Comparison of ENCODE assay signal across 1 cellular context in genomic region chr6:156102129-156102528, GRCh38.
TF ChIP-seq lines count a peak whose summit lies in the region.

No MANE protein-coding gene starts in this region.

TF ChIP-seq in GM12878, 131 proteins besides CTCF, POLR2A, EP300 and RAD21 (continued from another document):
- TF ChIP-seq NR2F1 (conservative IDR thresholded peaks at IDR 0.05) (no peak), ETV6 (conservative IDR thresholded peaks at IDR 0.05 in 1 of 2, IDR thresholded peaks at IDR 0.05 in 1 of 2; ENCODE audit: borderline replicate concordance in 1 of 2, low read depth in 1 of 2) (no peak), FOXM1 (IDR thresholded peaks at IDR 0.05; ENCODE audit: low read depth, low read length) (no peak), CHD1 (IDR thresholded peaks at IDR 0.05; ENCODE audit: low read depth, low read length) (no peak), ATF2 (IDR thresholded peaks at IDR 0.05; ENCODE audit: low read length) (no peak), SMAD5 (IDR thresholded peaks at IDR 0.05; ENCODE audit: low read depth) (no peak), BACH1 (IDR thresholded peaks at IDR 0.05; ENCODE audit: borderline replicate concordance) (no peak)
- TF ChIP-seq, protein P1, sequence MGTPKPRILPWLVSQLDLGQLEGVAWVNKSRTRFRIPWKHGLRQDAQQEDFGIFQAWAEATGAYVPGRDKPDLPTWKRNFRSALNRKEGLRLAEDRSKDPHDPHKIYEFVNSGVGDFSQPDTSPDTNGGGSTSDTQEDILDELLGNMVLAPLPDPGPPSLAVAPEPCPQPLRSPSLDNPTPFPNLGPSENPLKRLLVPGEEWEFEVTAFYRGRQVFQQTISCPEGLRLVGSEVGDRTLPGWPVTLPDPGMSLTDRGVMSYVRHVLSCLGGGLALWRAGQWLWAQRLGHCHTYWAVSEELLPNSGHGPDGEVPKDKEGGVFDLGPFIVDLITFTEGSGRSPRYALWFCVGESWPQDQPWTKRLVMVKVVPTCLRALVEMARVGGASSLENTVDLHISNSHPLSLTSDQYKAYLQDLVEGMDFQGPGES (IDR thresholded peaks at IDR 0.05), result no peak
